In genomic region chr1:107135466-107135865, GRCh38 we compare ENCODE assay signal across 9 cellular contexts. TPM values are rescaled to one million over a fixed set of nuclear protein-coding genes. Genes with fewer than 3 reads are reported as not detected.
A peak's percentile ranks its signal among the peaks of the same experiment; 100 is the strongest.
DNase-seq lines count a peak whose midpoint lies in the region; TF ChIP-seq lines count a peak whose summit lies in the region.
"Had no signal": no experiment of that assay in that cellular context is flagged by ENCODE, and none has a peak within 500 bp of the region (broad histone marks: within the 10 kb centered on the region; RNA-seq: fewer than 3 reads in every experiment).

No MANE protein-coding gene starts in this region.

- H3K4me3 Mint-ChIP-seq in activated CD4-positive, alpha-beta T cell treated with anti-CD3 and anti-CD28 coated beads, Interleukin-2, amount 10 ng/mL, durations not matched to agents 24 days and 14 days, result no peak overlapping the region
- no peak overlapping the region for H3K4me3 Mint-ChIP-seq in progenitor cell of endocrine pancreas (ENCODE audit: low read depth)
- no peak overlapping the region for H3K4me3 Mint-ChIP-seq in CD4-positive, alpha-beta memory T cell

- H3K4me1 Mint-ChIP-seq in activated CD4-positive, alpha-beta T cell treated with anti-CD3 and anti-CD28 coated beads, Interleukin-2, amount 10 ng/mL, durations not matched to agents 24 days and 14 days, result peaks cover 6% of the 10 kb centered on the region
- H3K4me1 Mint-ChIP-seq in progenitor cell of endocrine pancreas (ENCODE audit: low read depth), result peaks cover 9% of the 10 kb centered on the region
- peaks cover 1 to 11% (median 8%) of the 10 kb centered on the region in 4 donors for H3K4me1 Mint-ChIP-seq in CD4-positive, alpha-beta memory T cell

- no peaks in the 10 kb centered on the region for H3K36me3 ChIP-seq in CD4-positive, alpha-beta memory T cell (ENCODE audit: insufficient read depth, low read length)
- H3K36me3 ChIP-seq in osteoblast (ENCODE audit: insufficient read depth, low read length), result no peaks in the 10 kb centered on the region
- H3K36me3 ChIP-seq: stomach had no signal

- peak; percentile 76 for DNase-seq in activated CD4-positive, alpha-beta T cell treated with anti-CD3 and anti-CD28 coated beads, Interleukin-2, amount 10 ng/mL, durations not matched to agents 24 days and 14 days
- no peak for DNase-seq in activated CD4-positive, alpha-beta T cell treated with anti-CD3 and anti-CD28 coated beads for 4 hours
- DNase-seq in NCI-H226 (peak; percentile 46), dermis blood vessel endothelial cell (peak; percentile 37), progenitor cell of endocrine pancreas (ENCODE audit: low spot score, unreplicated experiment) (peak; percentile 66), foreskin melanocyte (no peak), osteoblast (ENCODE audit: insufficient read length, low spot score, missing footprints) (no peak)
- no peak for DNase-seq in CD4-positive, alpha-beta memory T cell
- DNase-seq: stomach had no signal

- POLR2A ChIA-PET in CD4-positive, alpha-beta memory T cell (lab: Charles Lee; ENCODE audit: partially characterized antibody), result no interaction called here

- no peak overlapping the region for H3K4me3 ChIP-seq in CD4-positive, alpha-beta memory T cell (ENCODE audit: low read length in 2 of 2)
- no peak overlapping the region for H3K4me3 ChIP-seq in osteoblast (ENCODE audit: insufficient read depth, low read length)
- H3K4me3 ChIP-seq: stomach had no signal

- intact Hi-C loops in activated CD4-positive, alpha-beta T cell treated with anti-CD3 and anti-CD28 coated beads, Interleukin-2, amount 10 ng/mL, durations not matched to agents 24 days and 14 days (cut with micrococcal nuclease), result no loop called here
- intact Hi-C loops in CD4-positive, alpha-beta memory T cell (cut with micrococcal nuclease), result no loop called here

- no peaks in the 10 kb centered on the region for H3K27me3 ChIP-seq in CD4-positive, alpha-beta memory T cell (ENCODE audit: insufficient read depth, low read length)
- H3K27me3 ChIP-seq in osteoblast (ENCODE audit: insufficient read depth, low read length), result no peaks in the 10 kb centered on the region

- no peak overlapping the region for H2AFZ ChIP-seq in osteoblast (ENCODE audit: low read length)

- H3K27ac ChIP-seq in CD4-positive, alpha-beta memory T cell (ENCODE audit: low read depth, low read length), result no peak overlapping the region
- H3K27ac ChIP-seq in osteoblast (ENCODE audit: low read depth, low read length), result no peak overlapping the region
- H3K27ac ChIP-seq: stomach had no signal

- H3K27me3 Mint-ChIP-seq in activated CD4-positive, alpha-beta T cell treated with anti-CD3 and anti-CD28 coated beads, Interleukin-2, amount 10 ng/mL, durations not matched to agents 24 days and 14 days, result peaks cover 27% of the 10 kb centered on the region
- peaks cover 33% of the 10 kb centered on the region for H3K27me3 Mint-ChIP-seq in progenitor cell of endocrine pancreas
- peaks cover 16 to 31% of the 10 kb centered on the region in 2 donors for H3K27me3 Mint-ChIP-seq in CD4-positive, alpha-beta memory T cell

- no peaks in the 10 kb centered on the region for H4K20me1 ChIP-seq in osteoblast (ENCODE audit: insufficient read depth, low read length)

- no peaks in the 10 kb centered on the region for H3K79me2 ChIP-seq in osteoblast (ENCODE audit: insufficient read depth, low read length)

- no peak overlapping the region for H3K27ac Mint-ChIP-seq in activated CD4-positive, alpha-beta T cell treated with anti-CD3 and anti-CD28 coated beads, Interleukin-2, amount 10 ng/mL, durations not matched to agents 24 days and 14 days
- H3K27ac Mint-ChIP-seq in progenitor cell of endocrine pancreas, result no peak overlapping the region
- no peak overlapping the region for H3K27ac Mint-ChIP-seq in CD4-positive, alpha-beta memory T cell

- no peaks in the 10 kb centered on the region for H3K9me3 ChIP-seq in CD4-positive, alpha-beta memory T cell (ENCODE audit: control insufficient read depth in 1 of 2, low read length in 2 of 2)
- H3K9me3 ChIP-seq in osteoblast (ENCODE audit: low read depth, low read length), result no peaks in the 10 kb centered on the region
- H3K9me3 ChIP-seq: stomach had no signal

- CTCF ChIA-PET in CD4-positive, alpha-beta memory T cell (lab: Charles Lee; ENCODE audit: partially characterized antibody), result interaction anchor here (1.6 kb wide), 1 partner anchor 10 kb away, joined by 3 read pairs; no protein-coding TSS in a partner anchor

- H3K36me3 Mint-ChIP-seq in activated CD4-positive, alpha-beta T cell treated with anti-CD3 and anti-CD28 coated beads, Interleukin-2, amount 10 ng/mL, durations not matched to agents 24 days and 14 days (ENCODE audit: low read depth), result no peaks in the 10 kb centered on the region
- no peaks in the 10 kb centered on the region for H3K36me3 Mint-ChIP-seq in progenitor cell of endocrine pancreas (ENCODE audit: insufficient read depth)
- no peaks in the 10 kb centered on the region for H3K36me3 Mint-ChIP-seq in CD4-positive, alpha-beta memory T cell

- H3K4me1 ChIP-seq in CD4-positive, alpha-beta memory T cell (ENCODE audit: insufficient read depth, low read length), result peaks cover 7% of the 10 kb centered on the region
- H3K4me1 ChIP-seq in osteoblast (ENCODE audit: insufficient read depth, low read length), result peaks cover 13% of the 10 kb centered on the region

- TF ChIP-seq CTCF in progenitor cell of endocrine pancreas (IDR thresholded peaks at IDR 0.05; ENCODE audit: unreplicated experiment) (no peak), osteoblast (IDR thresholded peaks at IDR 0.05; ENCODE audit: extremely low read depth, low read depth, low read length) (no peak)

- no peaks in the 10 kb centered on the region for H3K9me3 Mint-ChIP-seq in activated CD4-positive, alpha-beta T cell treated with anti-CD3 and anti-CD28 coated beads, Interleukin-2, amount 10 ng/mL, durations not matched to agents 24 days and 14 days
- H3K9me3 Mint-ChIP-seq in progenitor cell of endocrine pancreas (ENCODE audit: low read depth), result no peaks in the 10 kb centered on the region
- peaks cover 0 to 6% (median 2%) of the 10 kb centered on the region in 8 donors for H3K9me3 Mint-ChIP-seq in CD4-positive, alpha-beta memory T cell

- no peak overlapping the region for H3K4me2 ChIP-seq in osteoblast (ENCODE audit: insufficient read depth, low read length)

RNA-seq across cellular contexts. Expression of gene NTNG1, which starts 5.4 kb away (rescaled TPM):
- total RNA-seq in activated CD4-positive, alpha-beta T cell treated with anti-CD3 and anti-CD28 coated beads, Interleukin-2, amount 10 ng/mL, durations not matched to agents 24 days and 14 days, result not detected in 2 replicates
- total RNA-seq in dermis blood vessel endothelial cell (under 0.01 and 0.05 TPM in 2 replicates), progenitor cell of endocrine pancreas (1.1 and 2.5 TPM in 2 replicates), osteoblast (3.6 and 6.2 TPM in 2 replicates)
- not detected for total RNA-seq in CD4-positive, alpha-beta memory T cell
- polyA plus RNA-seq in CD4-positive, alpha-beta memory T cell, result not detected

Comparison
In these comparisons a context has a peak if more than half of its experiments do, and no peak if none do; other contexts are left out.
1. DNase-seq: peak in activated CD4-positive, alpha-beta T cell treated with anti-CD3 and anti-CD28 coated beads, Interleukin-2, amount 10 ng/mL, durations not matched to agents 24 days and 14 days (single experiment), NCI-H226 (single experiment), dermis blood vessel endothelial cell (single experiment) and progenitor cell of endocrine pancreas (single experiment); none in activated CD4-positive, alpha-beta T cell treated with anti-CD3 and anti-CD28 coated beads for 4 hours (0 of 2), CD4-positive, alpha-beta memory T cell (0 of 5), foreskin melanocyte (single experiment) and osteoblast (single experiment).